ENCODE assay signal across 28 cellular contexts in genomic region chr20:39176457-39176856, GRCh38.
"Had no signal": no experiment of that assay in that cellular context is flagged by ENCODE, and none has a peak within 500 bp of the region (broad histone marks: within the 10 kb centered on the region; RNA-seq: fewer than 3 reads in every experiment).

No MANE protein-coding gene starts in this region.

- H3K4me1 ChIP-seq: adrenal gland, body of pancreas, colonic mucosa, heart right ventricle had no signal

- H2AFZ ChIP-seq: hepatocyte had no signal

- H3K27ac ChIP-seq: adrenal gland, body of pancreas, cardiac muscle cell, colonic mucosa, heart right ventricle, hepatocyte had no signal

- H3K9me3 ChIP-seq: adrenal gland, body of pancreas, colonic mucosa, heart right ventricle had no signal

- H3K4me3 ChIP-seq: adrenal gland, body of pancreas, cardiac muscle cell, colonic mucosa, heart right ventricle, hepatocyte had no signal

- H3K4me2 ChIP-seq: hepatocyte had no signal

- FAIRE-seq: frontal cortex had no signal

- H3K36me3 ChIP-seq: adrenal gland, cardiac muscle cell, colonic mucosa, heart right ventricle had no signal

- H3K27me3 ChIP-seq: adrenal gland, body of pancreas, cardiac muscle cell, colonic mucosa, hepatocyte had no signal

- H3K79me2 ChIP-seq: hepatocyte had no signal

- DNase-seq: activated CD4-positive, alpha-beta memory T cell treated with anti-CD3 and anti-CD28 coated beads for 36 hours; activated CD4-positive, alpha-beta T cell treated with anti-CD3 and anti-CD28 coated beads for 36 hours; activated CD4-positive, alpha-beta T cell treated with anti-CD3 and anti-CD28 coated beads, Interleukin-2, amount 10 ng/mL, durations not matched to agents 24 days and 14 days; activated CD4-positive, CD25-positive, alpha-beta regulatory T cell; activated CD4-positive, CD25-positive, alpha-beta regulatory T cell treated with anti-CD3 and anti-CD28 coated beads, Interleukin-2, amount 50 U/mL, for 72 hours; activated CD8-positive, alpha-beta memory T cell treated with anti-CD3 and anti-CD28 coated beads, Interleukin-2, amount 10 ng/mL, durations not matched to agents 7 days and 5 days; activated CD8-positive, alpha-beta memory T cell treated with anti-CD3 and anti-CD28 coated beads, Interleukin-2, amount 50 U/mL, for 4 hours; activated CD8-positive, alpha-beta T cell treated with anti-CD3 and anti-CD28 coated beads, Interleukin-2, amount 10 ng/mL, durations not matched to agents 7 days and 5 days; activated effector memory CD4-positive, alpha-beta T cell treated with anti-CD3 and anti-CD28 coated beads, Interleukin-2, amount 50 U/mL, for 16 hours; activated naive CD4-positive, alpha-beta T cell treated with anti-CD3 and anti-CD28 coated beads for 36 hours; activated naive CD8-positive, alpha-beta T cell treated with anti-CD3 and anti-CD28 coated beads for 36 hours; activated naive CD8-positive, alpha-beta T cell treated with anti-CD3 and anti-CD28 coated beads, Interleukin-2, amount 50 U/mL, for 24 hours; activated T-cell treated with anti-CD3 and anti-CD28 coated beads, Interleukin-2, amount 50 U/mL, for 1 hour; activated T-cell treated with anti-CD3 and anti-CD28 coated beads, Interleukin-2, amount 50 U/mL, for 48 hours; adrenal gland; amygdala; aorta; body of pancreas; central memory CD4-positive, alpha-beta T cell; cerebellar nuclear complex; colonic mucosa; effector CD8-positive, alpha-beta T cell; foreskin fibroblast; heart right ventricle; T-helper 2 cell had no signal
